ENCODE assay signal across 8 cellular contexts in the genomic region with DNA sequence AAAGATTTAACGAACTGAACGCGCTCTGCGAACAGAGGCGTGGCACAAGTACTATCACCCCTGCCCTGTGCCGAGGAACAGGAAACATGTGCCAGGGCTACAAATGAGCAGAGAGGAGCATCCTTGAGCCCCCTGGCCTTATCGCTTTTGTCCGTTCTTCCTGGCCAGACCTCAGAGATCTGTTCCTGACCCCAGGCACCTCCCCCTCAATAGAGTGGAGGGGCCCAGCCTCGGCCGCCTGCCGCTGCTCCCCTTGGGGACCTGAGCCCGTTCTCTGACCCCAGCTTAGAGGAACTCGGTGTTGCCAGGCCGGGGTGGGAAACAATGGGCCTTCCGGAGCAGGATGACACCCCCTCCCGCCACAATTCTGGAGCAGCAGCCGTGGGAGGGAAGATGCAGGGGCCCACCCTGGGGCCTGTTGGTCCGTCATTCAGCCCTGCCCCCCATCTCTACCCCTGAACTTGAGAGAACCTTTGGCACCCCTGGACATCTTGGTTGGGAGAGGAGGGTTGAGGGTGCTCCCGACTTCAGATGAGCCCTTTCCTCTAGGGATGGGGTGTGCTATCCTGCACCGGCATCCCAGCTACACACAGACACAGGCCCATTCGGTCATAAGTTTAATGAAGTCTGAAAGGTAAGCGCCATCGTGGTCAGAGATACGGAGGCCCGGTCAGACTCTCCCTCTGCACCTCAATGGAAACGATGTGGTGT. TPM values are rescaled to one million over a fixed set of nuclear protein-coding genes. Genes with fewer than 3 reads are reported as not detected.
A peak's percentile ranks its signal among the peaks of the same experiment; 100 is the strongest.
DNase-seq lines count a peak whose midpoint lies in the region; ATAC-seq and TF ChIP-seq lines count a peak whose summit lies in the region.

No MANE protein-coding gene starts in this region.

- H3K9me3 ChIP-seq in gastroesophageal sphincter: no peaks in the 10 kb centered on the region

- 0 to 5% methylated on average over 3 to 11 of the region's 26 CpGs for WGBS in gastroesophageal sphincter (ENCODE audit: low coverage in 1 of 2), 2 donors

- TF ChIP-seq CTCF in C4-2B (conservative IDR thresholded peaks at IDR 0.05) (no peak), WI38 (IDR thresholded peaks at IDR 0.05; ENCODE audit: low read depth, low read length) (no peak), gastroesophageal sphincter (IDR thresholded peaks at IDR 0.05) (no peak)

- no peak for TF ChIP-seq EP300 in gastroesophageal sphincter (IDR thresholded peaks at IDR 0.05)

- H3K27ac ChIP-seq in C4-2B (peak overlapping the region; percentile 87), gastroesophageal sphincter (peak overlapping the region; percentile 73 to 96 (median 92))

- peaks cover 0 to 51% of the 10 kb centered on the region in 2 donors for H3K36me3 ChIP-seq in gastroesophageal sphincter

- peaks cover 3 to 62% (median 27%) of the 10 kb centered on the region in 3 donors for H3K4me1 ChIP-seq in gastroesophageal sphincter

- ATAC-seq in gastroesophageal sphincter: no peak
- ATAC-seq in HG02973 (IDR thresholded peaks at IDR 0.05; ENCODE audit: unreplicated experiment): no peak
- no peak for ATAC-seq in HG03571 (IDR thresholded peaks at IDR 0.05; ENCODE audit: unreplicated experiment)

- H3K27me3 ChIP-seq in gastroesophageal sphincter: no peaks in the 10 kb centered on the region

- peak; percentile 29 for DNase-seq in HT-29 (ENCODE audit: low spot score)
- peak; percentile 73 for DNase-seq in retina
- DNase-seq in AG08395 (ENCODE audit: low spot score): no peak

- TF ChIP-seq POLR2A in gastroesophageal sphincter (IDR thresholded peaks at IDR 0.05): no peak

- H3K4me3 ChIP-seq in WI38 (ENCODE audit: low read depth, low read length): peak overlapping the region; percentile 80
- peak overlapping the region; percentile 57 to 86 for H3K4me3 ChIP-seq in gastroesophageal sphincter

RNA-seq across cellular contexts. Expression of gene NAA38, which starts 1.1 kb away (rescaled TPM):
- 71.8 and 89.4 TPM in 2 replicates for total RNA-seq in HT-29 (2014; rRNA removed; shearing (Covaris generic))
- 10 to 100 TPM; 60.5 to 84.7 (median 69.8) TPM for total RNA-seq in gastroesophageal sphincter

RNA-seq across cellular contexts. Expression of gene TMEM88, which starts 1.4 kb away (rescaled TPM):
- 0.43 and 0.50 TPM in 2 replicates for total RNA-seq in HT-29 (2014; rRNA removed; shearing (Covaris generic))
- 10 to 100 TPM in 3 of 4 donors, 1 to 10 TPM in 1; 6.5 to 41.6 (median 29.6) TPM for total RNA-seq in gastroesophageal sphincter

RNA-seq across cellular contexts. Expression of gene CYB5D1, which starts 1.6 kb away (rescaled TPM):
- total RNA-seq in HT-29 (2014; rRNA removed; shearing (Covaris generic)): 8.4 and 10.7 TPM in 2 replicates
- total RNA-seq in gastroesophageal sphincter: 10 to 100 TPM; 12.0 to 18.7 (median 13.7) TPM

RNA-seq across cellular contexts. Expression of gene KDM6B, which starts 22.2 kb away (rescaled TPM):
- total RNA-seq in HT-29 (2014; rRNA removed; shearing (Covaris generic)): 5.3 and 17.6 TPM in 2 replicates
- 10 to 100 TPM in 3 of 4 donors, 1 to 10 TPM in 1; 5.7 to 16.2 (median 15.6) TPM for total RNA-seq in gastroesophageal sphincter

RNA-seq across cellular contexts. Expression of gene CHD3, which starts 32.4 kb away (rescaled TPM):
- total RNA-seq in HT-29 (2014; rRNA removed; shearing (Covaris generic)): 52.8 and 54.3 TPM in 2 replicates
- total RNA-seq in gastroesophageal sphincter: 100 to 1,000 TPM in 3 of 4 donors, 10 to 100 TPM in 1; 56.7 to 134 (median 120) TPM
